ENCODE assay signal across 1 cellular context in genomic region chr5:90546216-90546837, GRCh38.
TF ChIP-seq lines count a peak whose summit lies in the region.

No MANE protein-coding gene starts in this region.

TF ChIP-seq in HepG2, 621 proteins besides CTCF, POLR2A, EP300 and RAD21 (continued from another document):
- TF ChIP-seq MAFF (IDR thresholded peaks at IDR 0.05; ENCODE audit: low read depth, low read length) (peak; percentile 61; the same call in 1 of the 2 replicates), NRL (CRISPR knock-in tag; IDR thresholded peaks at IDR 0.05; ENCODE audit: borderline replicate concordance) (no peak), NR2C2 (CRISPR knock-in tag; IDR thresholded peaks at IDR 0.05; ENCODE audit: borderline replicate concordance) (no peak)
TF ChIP-seq in HepG2: peak in this region for 2.
